12 cellular contexts compared by ENCODE assay signal in genomic region chr7:74183142-74183541, GRCh38. TPM values are rescaled to one million over a fixed set of nuclear protein-coding genes. Genes with fewer than 3 reads are reported as not detected.
DNase-seq lines count a peak whose midpoint lies in the region; ATAC-seq and TF ChIP-seq lines count a peak whose summit lies in the region.
"Had no signal": no experiment of that assay in that cellular context is flagged by ENCODE, and none has a peak within 500 bp of the region (broad histone marks: within the 10 kb centered on the region; RNA-seq: fewer than 3 reads in every experiment).

No MANE protein-coding gene starts in this region.

- no peaks in the 10 kb centered on the region for H3K9me3 Mint-ChIP-seq in CD4-positive, alpha-beta T cell
- H3K9me3 Mint-ChIP-seq in central memory CD8-positive, alpha-beta T cell: no peaks in the 10 kb centered on the region
- H3K9me3 Mint-ChIP-seq in natural killer cell treated with Interleukin-12 subunit alpha and Interleukin-12 subunit beta and Interleukin-15 and Interleukin-18, amount 100 ng/mL, for 72 hours: no peaks in the 10 kb centered on the region

- POLR2A ChIA-PET in CD4-positive, alpha-beta T cell (lab: Charles Lee): interaction anchor here (1.1 to 2.8 kb wide), 2 partner anchors 9 to 10 kb away, joined by 3 to 20 read pairs; partner anchors contain the start of gene EIF4H

- H3K4me3 ChIP-seq in Loucy (ENCODE audit: low read length, poor library complexity, severe bottlenecking) (no peak overlapping the region), foreskin fibroblast (ENCODE audit: low read depth in 1 of 2, low read length in 2 of 2) (no peak overlapping the region)

- no peaks in the 10 kb centered on the region for H3K27me3 Mint-ChIP-seq in CD4-positive, alpha-beta T cell
- no peaks in the 10 kb centered on the region for H3K27me3 Mint-ChIP-seq in central memory CD8-positive, alpha-beta T cell
- no peaks in the 10 kb centered on the region for H3K27me3 Mint-ChIP-seq in natural killer cell treated with Interleukin-12 subunit alpha and Interleukin-12 subunit beta and Interleukin-15 and Interleukin-18, amount 100 ng/mL, for 72 hours

- peaks cover 98% of the 10 kb centered on the region for H3K4me1 Mint-ChIP-seq in CD4-positive, alpha-beta T cell (ENCODE audit: low read depth)
- H3K4me1 Mint-ChIP-seq in central memory CD8-positive, alpha-beta T cell: peaks cover 80% of the 10 kb centered on the region
- H3K4me1 Mint-ChIP-seq in natural killer cell treated with Interleukin-12 subunit alpha and Interleukin-12 subunit beta and Interleukin-15 and Interleukin-18, amount 100 ng/mL, for 72 hours (ENCODE audit: low read depth in 2 of 2): peaks cover 68 to 72% of the 10 kb centered on the region in 2 donors

- H3K9ac ChIP-seq in Loucy (ENCODE audit: low read depth, low read length, poor library complexity, severe bottlenecking): no peak overlapping the region
- H3K9ac ChIP-seq: KMS-11 had no signal

- H3K79me2 ChIP-seq in Loucy (ENCODE audit: insufficient read depth, low read length): peaks cover 100% of the 10 kb centered on the region

- H3K36me3 ChIP-seq in Loucy (ENCODE audit: insufficient read depth, low read length): peaks cover 73% of the 10 kb centered on the region; the same call in 1 of the 2 replicates

- H3K27ac Mint-ChIP-seq in CD4-positive, alpha-beta T cell: peak overlapping the region; percentile 51
- peak overlapping the region; percentile 8 for H3K27ac Mint-ChIP-seq in central memory CD8-positive, alpha-beta T cell (ENCODE audit: low read depth)
- H3K27ac Mint-ChIP-seq in natural killer cell treated with Interleukin-12 subunit alpha and Interleukin-12 subunit beta and Interleukin-15 and Interleukin-18, amount 100 ng/mL, for 72 hours: peak overlapping the region; percentile 64 to 83

- no peak for ATAC-seq in CD4-positive, alpha-beta T cell (ENCODE audit: poor library complexity)
- ATAC-seq in central memory CD8-positive, alpha-beta T cell (replicated peaks; ENCODE audit: extremely low read depth, poor library complexity, severe bottlenecking): no peak
- ATAC-seq in natural killer cell treated with Interleukin-12 subunit alpha and Interleukin-12 subunit beta and Interleukin-15 and Interleukin-18, amount 100 ng/mL, for 72 hours: peak in 1 of 2 donors; percentile 20

- no peaks in the 10 kb centered on the region for H3K27me3 ChIP-seq in CD4-positive, alpha-beta T cell (ENCODE audit: control insufficient read depth, insufficient read depth, low read length)
- H3K27me3 ChIP-seq in Loucy (ENCODE audit: insufficient read depth, low read length, poor library complexity, severe bottlenecking): no peaks in the 10 kb centered on the region

- peaks cover 91% of the 10 kb centered on the region for H3K36me3 Mint-ChIP-seq in CD4-positive, alpha-beta T cell (ENCODE audit: low read depth)
- peaks cover 42% of the 10 kb centered on the region for H3K36me3 Mint-ChIP-seq in central memory CD8-positive, alpha-beta T cell (ENCODE audit: insufficient read depth)
- peaks cover 13% of the 10 kb centered on the region for H3K36me3 Mint-ChIP-seq in natural killer cell treated with Interleukin-12 subunit alpha and Interleukin-12 subunit beta and Interleukin-15 and Interleukin-18, amount 100 ng/mL, for 72 hours

- H3K9me3 ChIP-seq in CD4-positive, alpha-beta T cell (ENCODE audit: control insufficient read depth, low read length): no peaks in the 10 kb centered on the region
- H3K9me3 ChIP-seq in Loucy (ENCODE audit: insufficient read depth, low read depth, low read length): no peaks in the 10 kb centered on the region

- H3K4me1 ChIP-seq in Loucy (ENCODE audit: insufficient read depth, low read length, poor library complexity, severe bottlenecking): peaks cover 39% of the 10 kb centered on the region

- H3F3A ChIP-seq in Loucy (ENCODE audit: low read depth): peaks cover 6% of the 10 kb centered on the region; the same call in 1 of the 2 replicates

- no peak for TF ChIP-seq CTCF in CD4-positive, alpha-beta T cell (IDR thresholded peaks at IDR 0.05)
- TF ChIP-seq CTCF in Loucy (conservative IDR thresholded peaks at IDR 0.05; ENCODE audit: low read length): no peak
- TF ChIP-seq CTCF in foreskin fibroblast (IDR thresholded peaks at IDR 0.05; ENCODE audit: low read depth, low read length): no peak

- H3K4me3 Mint-ChIP-seq in CD4-positive, alpha-beta T cell: peak overlapping the region; percentile 31
- peak overlapping the region; percentile 49 for H3K4me3 Mint-ChIP-seq in central memory CD8-positive, alpha-beta T cell
- H3K4me3 Mint-ChIP-seq in natural killer cell treated with Interleukin-12 subunit alpha and Interleukin-12 subunit beta and Interleukin-15 and Interleukin-18, amount 100 ng/mL, for 72 hours: peak overlapping the region; percentile 7

- DNase-seq in CD4-positive, alpha-beta T cell: no peak
- DNase-seq in central memory CD8-positive, alpha-beta T cell (ENCODE audit: low spot score in 2 of 2): no peak
- DNase-seq in natural killer cell treated with Interleukin-12 subunit alpha and Interleukin-12 subunit beta and Interleukin-15 and Interleukin-18, amount 100 ng/mL, for 72 hours (ENCODE audit: low spot score): peak; percentile 31
- DNase-seq in foreskin fibroblast (no peak), NCI-H526 treated with DMSO at 0.1 percent for 48 hours (lab: John Stamatoyannopoulos, UW) (no peak), NCI-H2107 (lab: John Stamatoyannopoulos, UW) (no peak), GM19240 (ENCODE audit: insufficient read length, low spot score) (no peak)
- DNase-seq: DND-41, midbrain, NCI-H345 had no signal

- H2AFZ ChIP-seq in Loucy (ENCODE audit: low read length): no peak overlapping the region

- intact Hi-C loops in CD4-positive, alpha-beta T cell (cut with DNase I, micrococcal nuclease): loop anchor here (5.0 kb wide), 1 partner anchor 116 kb away; no protein-coding TSS in a partner anchor

- peaks cover 99% of the 10 kb centered on the region for H4K20me1 ChIP-seq in Loucy (ENCODE audit: insufficient read depth, low read length, poor library complexity, severe bottlenecking)

- peak overlapping the region; percentile 47 for H3K4me2 ChIP-seq in Loucy (ENCODE audit: low read depth, low read length, poor library complexity, severe bottlenecking)
- H3K4me2 ChIP-seq: KMS-11 had no signal

- CTCF ChIA-PET in CD4-positive, alpha-beta T cell (lab: Charles Lee): interaction anchor here (0.7 to 2.5 kb wide), 4 partner anchors 9 to 115 kb away, joined by 5 to 16 read pairs (median 7); partner anchors contain the start of gene EIF4H

- no peaks in the 10 kb centered on the region for H3K9me2 ChIP-seq in Loucy (replicated peaks; ENCODE audit: low read depth, low read length)

- H3K27ac ChIP-seq in CD4-positive, alpha-beta T cell (ENCODE audit: low read depth, low read length): no peak overlapping the region
- H3K27ac ChIP-seq: KMS-11 had no signal

RNA-seq across cellular contexts. Expression of gene EIF4H, which starts 9.0 kb away (rescaled TPM):
- total RNA-seq in CD4-positive, alpha-beta T cell: 100 to 1,000 TPM; 311 to 316 TPM
- total RNA-seq in natural killer cell treated with Interleukin-12 subunit alpha and Interleukin-12 subunit beta and Interleukin-15 and Interleukin-18, amount 100 ng/mL, for 72 hours: 100 to 1,000 TPM; 344 to 347 TPM

RNA-seq across cellular contexts. Expression of gene LAT2, which starts 26.7 kb away (rescaled TPM):
- 1 to 10 TPM; 1.7 to 2.4 TPM for total RNA-seq in CD4-positive, alpha-beta T cell
- total RNA-seq in natural killer cell treated with Interleukin-12 subunit alpha and Interleukin-12 subunit beta and Interleukin-15 and Interleukin-18, amount 100 ng/mL, for 72 hours: 100 to 1,000 TPM in 1 of 2 donors, 10 to 100 TPM in 1; 78.0 to 161 TPM

Comparison
In these comparisons a context has a peak if more than half of its experiments do, and no peak if none do; other contexts are left out.
1. H3K27ac Mint-ChIP-seq: peak in every context shown above with its lines; median percentile 74 in natural killer cell treated with Interleukin-12 subunit alpha and Interleukin-12 subunit beta and Interleukin-15 and Interleukin-18, amount 100 ng/mL, for 72 hours; 51 in CD4-positive, alpha-beta T cell; 8 in central memory CD8-positive, alpha-beta T cell.
2. RNA of gene LAT2, which starts 26.7 kb away (total RNA-seq): 78.0 to 161 TPM in natural killer cell treated with Interleukin-12 subunit alpha and Interleukin-12 subunit beta and Interleukin-15 and Interleukin-18, amount 100 ng/mL, for 72 hours; 1.7 to 2.4 TPM in CD4-positive, alpha-beta T cell; every median in the first group is over 10 times any median in the second.
3. Peak in every context shown above with its lines, with median percentiles within 50 percentile points of each other: H3K4me3 Mint-ChIP-seq.